In genomic region chr5:144433140-144433822, GRCh38 we compare ENCODE assay signal across 17 cellular contexts.
A peak's percentile ranks its signal among the peaks of the same experiment; 100 is the strongest.
DNase-seq lines count a peak whose midpoint lies in the region; ATAC-seq and TF ChIP-seq lines count a peak whose summit lies in the region.
"Had no signal": no experiment of that assay in that cellular context is flagged by ENCODE, and none has a peak within 500 bp of the region (broad histone marks: within the 10 kb centered on the region; RNA-seq: fewer than 3 reads in every experiment).

No MANE protein-coding gene starts in this region.

- no peaks in the 10 kb centered on the region for H3K79me1 ChIP-seq in mesendoderm (ENCODE audit: low read length)

- TF ChIP-seq POLR2A in body of pancreas (IDR thresholded peaks at IDR 0.05): no peak
- no peak for TF ChIP-seq POLR2A in prostate gland (IDR thresholded peaks at IDR 0.05)

- H3K23ac ChIP-seq in mesendoderm (ENCODE audit: low read length): no peak overlapping the region

- H4K8ac ChIP-seq in mesendoderm (ENCODE audit: low read depth, low read length): no peak overlapping the region

- H2BK15ac ChIP-seq in mesendoderm (replicated peaks; ENCODE audit: low read depth): no peak overlapping the region

- H3K9me3 ChIP-seq in body of pancreas (no peaks in the 10 kb centered on the region), endodermal cell (ENCODE audit: control insufficient read depth, low read length) (no peaks in the 10 kb centered on the region), prostate gland (no peaks in the 10 kb centered on the region)

- H3K56ac ChIP-seq in mesendoderm (ENCODE audit: low read length): no peak overlapping the region

- H3K36me3 Mint-ChIP-seq in endodermal cell (ENCODE audit: low read depth) (no peaks in the 10 kb centered on the region), progenitor cell of endocrine pancreas (ENCODE audit: insufficient read depth) (no peaks in the 10 kb centered on the region)
- H3K36me3 Mint-ChIP-seq: CD4-positive, alpha-beta memory T cell had no signal

- H3K4me1 Mint-ChIP-seq in endodermal cell (peaks cover 29% of the 10 kb centered on the region), progenitor cell of endocrine pancreas (ENCODE audit: low read depth) (peaks cover 31% of the 10 kb centered on the region)
- H3K4me1 Mint-ChIP-seq: CD4-positive, alpha-beta memory T cell had no signal

- no peaks in the 10 kb centered on the region for H3K27me3 Mint-ChIP-seq in endodermal cell (ENCODE audit: insufficient read depth)
- no peaks in the 10 kb centered on the region for H3K27me3 Mint-ChIP-seq in progenitor cell of endocrine pancreas
- H3K27me3 Mint-ChIP-seq: CD4-positive, alpha-beta memory T cell had no signal

- DNase-seq in body of pancreas (no peak), endodermal cell (no peak), mesendoderm (no peak), progenitor cell of endocrine pancreas (ENCODE audit: low spot score, unreplicated experiment) (no peak), prostate gland (ENCODE audit: low spot score) (no peak)
- DNase-seq: C1 segment of cervical spinal cord; Calu3; CD4-positive, alpha-beta memory T cell; COR-L47; DMS53; DMS79 treated with DMSO at 0.1 percent for 48 hours; GF-D8; GM23248; H7 had no signal

- no peak overlapping the region for H3K4me3 Mint-ChIP-seq in endodermal cell
- H3K4me3 Mint-ChIP-seq in progenitor cell of endocrine pancreas (ENCODE audit: low read depth): no peak overlapping the region
- H3K4me3 Mint-ChIP-seq: CD4-positive, alpha-beta memory T cell had no signal

- H2BK5ac ChIP-seq in mesendoderm (ENCODE audit: low read length): no peak overlapping the region

- WGBS in body of pancreas, 2 donors: 89 to 95% methylated on average over 4 of the region's 4 CpGs
- 90 to 95% methylated on average over 2 to 3 of the region's 4 CpGs for WGBS in endodermal cell (ENCODE audit: insufficient coverage in 1 of 2, insufficient read length in 1 of 2), 2 experiments
- no CpG with 5 or more reads among the region's 4 CpGs for WGBS in mesendoderm (ENCODE audit: extremely low coverage, insufficient coverage, low lambda C conversion rate)
- WGBS in prostate gland: 94% methylated on average over 4 of the region's 4 CpGs

- H3K4me3 ChIP-seq in body of pancreas: no peak overlapping the region
- H3K4me3 ChIP-seq in endodermal cell (ENCODE audit: low read length): no peak overlapping the region
- no peak overlapping the region for H3K4me3 ChIP-seq in mesendoderm (ENCODE audit: low read length)
- H3K4me3 ChIP-seq in prostate gland: no peak overlapping the region
- H3K4me3 ChIP-seq: GM23248 had no signal

- H3K27ac ChIP-seq in body of pancreas: peak overlapping the region; percentile 37 to 53 (median 48)
- no peak overlapping the region for H3K27ac ChIP-seq in endodermal cell (ENCODE audit: low read depth, low read length)
- H3K27ac ChIP-seq in mesendoderm (ENCODE audit: low read depth, low read length): no peak overlapping the region
- H3K27ac ChIP-seq in prostate gland: no peak overlapping the region
- H3K27ac ChIP-seq: GM23248 had no signal

- TF ChIP-seq CTCF in body of pancreas (IDR thresholded peaks at IDR 0.05): no peak
- no peak for TF ChIP-seq CTCF in endodermal cell (conservative IDR thresholded peaks at IDR 0.05)
- TF ChIP-seq CTCF in progenitor cell of endocrine pancreas (IDR thresholded peaks at IDR 0.05; ENCODE audit: unreplicated experiment): no peak
- TF ChIP-seq CTCF in prostate gland (IDR thresholded peaks at IDR 0.05): no peak

- H3K18ac ChIP-seq in mesendoderm (ENCODE audit: low read length): peak overlapping the region; percentile 22

- no peaks in the 10 kb centered on the region for H3K36me3 ChIP-seq in body of pancreas (replicated peaks in 1 of 2; ENCODE audit: insufficient read depth in 1 of 2, low read depth in 2 of 2)
- H3K36me3 ChIP-seq in endodermal cell (ENCODE audit: control insufficient read depth, insufficient read depth, low read length): no peaks in the 10 kb centered on the region
- H3K36me3 ChIP-seq in mesendoderm (ENCODE audit: control insufficient read depth, insufficient read depth, low read length): no peaks in the 10 kb centered on the region
- no peaks in the 10 kb centered on the region for H3K36me3 ChIP-seq in prostate gland

- H3K9me3 Mint-ChIP-seq in endodermal cell (no peaks in the 10 kb centered on the region), progenitor cell of endocrine pancreas (ENCODE audit: low read depth) (no peaks in the 10 kb centered on the region)

- H3K27me3 ChIP-seq in body of pancreas: no peaks in the 10 kb centered on the region
- H3K27me3 ChIP-seq in endodermal cell (ENCODE audit: control insufficient read depth, insufficient read depth, low read length, poor library complexity, severe bottlenecking): no peaks in the 10 kb centered on the region
- no peaks in the 10 kb centered on the region for H3K27me3 ChIP-seq in mesendoderm (ENCODE audit: insufficient read depth, low read length, poor library complexity)
- H3K27me3 ChIP-seq in prostate gland (replicated peaks; ENCODE audit: insufficient read depth): no peaks in the 10 kb centered on the region

- intact Hi-C loops in body of pancreas (cut with DNase I) (no loop called here), prostate gland (cut with DNase I) (no loop called here)

- H3K27ac Mint-ChIP-seq in endodermal cell: peak overlapping the region; percentile 58
- H3K27ac Mint-ChIP-seq in progenitor cell of endocrine pancreas: peak overlapping the region; percentile 59
- H3K27ac Mint-ChIP-seq: CD4-positive, alpha-beta memory T cell had no signal

- no peak overlapping the region for H2BK120ac ChIP-seq in mesendoderm (ENCODE audit: low read depth, low read length)

- H2AK5ac ChIP-seq in mesendoderm (ENCODE audit: low read length): no peak overlapping the region

- H4K5ac ChIP-seq in mesendoderm (ENCODE audit: low read length): no peak overlapping the region

- no peak overlapping the region for H3K4ac ChIP-seq in mesendoderm (ENCODE audit: low read depth, low read length)

- ATAC-seq in body of pancreas (no peak), HG02981 (IDR thresholded peaks at IDR 0.05; ENCODE audit: unreplicated experiment) (no peak), GM21528 (IDR thresholded peaks at IDR 0.05; ENCODE audit: low FRiP score, unreplicated experiment) (no peak)
- ATAC-seq: HCT116 had no signal

- H3K4me2 ChIP-seq in mesendoderm (ENCODE audit: low read length): no peak overlapping the region

- H3K4me1 ChIP-seq in body of pancreas (peaks cover 47% of the 10 kb centered on the region), endodermal cell (ENCODE audit: control insufficient read depth, insufficient read depth, low read length) (peaks cover 26% of the 10 kb centered on the region), mesendoderm (ENCODE audit: control insufficient read depth, low read depth, low read length) (no peaks in the 10 kb centered on the region), prostate gland (replicated peaks) (no peaks in the 10 kb centered on the region)

- no peak overlapping the region for H3K9ac ChIP-seq in endodermal cell (ENCODE audit: extremely low read depth, low read length, poor library complexity, severe bottlenecking)
- H3K9ac ChIP-seq in mesendoderm (ENCODE audit: low read length): no peak overlapping the region
- H3K9ac ChIP-seq: GM23248 had no signal

- H3K79me2 ChIP-seq in mesendoderm (ENCODE audit: control insufficient read depth, insufficient read depth, low read length): no peaks in the 10 kb centered on the region

Comparison
In these comparisons a context has a peak if more than half of its experiments do, and no peak if none do; other contexts are left out.
1. H3K27ac ChIP-seq: peak in body of pancreas (4 of 4); none in endodermal cell (single experiment), mesendoderm (single experiment) and prostate gland (0 of 2).